In the genomic region with DNA sequence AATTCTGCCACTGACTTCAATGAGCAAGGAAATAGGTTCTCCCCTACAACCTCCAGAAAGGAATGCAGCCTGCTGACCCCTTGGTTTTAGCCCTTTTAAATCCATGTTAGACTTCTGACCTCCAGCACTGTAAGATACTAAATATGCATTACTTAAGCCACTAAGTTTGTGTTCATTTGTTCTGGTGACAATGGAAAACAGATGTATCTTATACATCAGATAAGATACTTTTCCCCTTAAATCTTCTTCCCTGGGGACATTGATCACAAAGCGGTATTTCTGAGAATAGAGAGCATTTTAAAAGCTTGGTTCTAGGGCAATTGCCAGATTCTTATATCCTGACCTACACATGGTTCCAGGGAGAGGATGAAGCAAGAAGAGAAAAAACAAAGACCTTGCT, we compare ENCODE assay signal across 25 cellular contexts.
"Had no signal": no experiment of that assay in that cellular context is flagged by ENCODE, and none has a peak within 500 bp of the region (broad histone marks: within the 10 kb centered on the region; RNA-seq: fewer than 3 reads in every experiment).

No MANE protein-coding gene starts in this region.

- H3K4me1 ChIP-seq: Peyer's patch, SJSA1 had no signal

- H3K27ac ChIP-seq: brain microvascular endothelial cell, cardiac muscle cell, Peyer's patch, SJSA1 had no signal

- DNase-seq: activated B cell treated with CpG ODN at 0.5 μM for 24 hours; activated CD4-positive, alpha-beta T cell treated with anti-CD3 and anti-CD28 coated beads for 1 hour; activated CD4-positive, alpha-beta T cell treated with anti-CD3 and anti-CD28 coated beads, Interleukin-2, amount 50 U/mL, for 48 hours; activated CD8-positive, alpha-beta memory T cell treated with anti-CD3 and anti-CD28 coated beads, Interleukin-2, amount 10 ng/mL, durations not matched to agents 7 days and 5 days; activated effector memory CD4-positive, alpha-beta T cell treated with anti-CD3 and anti-CD28 coated beads, Interleukin-2, amount 50 U/mL, for 16 hours; activated naive CD4-positive, alpha-beta T cell treated with Interleukin-2 at 50 U/mL for 16 hours; activated naive CD8-positive, alpha-beta T cell treated with anti-CD3 and anti-CD28 coated beads, Interleukin-2, amount 50 U/mL, for 24 hours; activated T-cell treated with anti-CD3 and anti-CD28 coated beads, Interleukin-2, amount 50 U/mL, for 4 hours; amygdala; brain microvascular endothelial cell; Kasumi-1; KBM-7; NCI-H1105 treated with DMSO at 0.1 percent for 48 hours; NCI-H1436 treated with DMSO at 0.1 percent for 48 hours; NCI-H187; NCI-H2081 treated with DMSO at 0.1 percent for 48 hours; NCI-H446; NCI-H524; Peyer's patch; SHP77; T-helper 17 cell; T-helper 9 cell had no signal

- H3K9me3 ChIP-seq: Peyer's patch, SJSA1 had no signal

- H3K4me3 ChIP-seq: cardiac muscle cell, Peyer's patch, SJSA1 had no signal

- ATAC-seq: activated CD8-positive, alpha-beta memory T cell treated with anti-CD3 and anti-CD28 coated beads, Interleukin-2, amount 10 ng/mL, durations not matched to agents 7 days and 5 days; activated naive CD4-positive, alpha-beta T cell treated with anti-CD3 and anti-CD28 coated beads, Interleukin-2, amount 50 U/mL, for 72 hours; activated naive CD8-positive, alpha-beta T cell treated with anti-CD3 and anti-CD28 coated beads, Interleukin-2, amount 50 U/mL, for 24 hours; activated T-cell treated with anti-CD3 and anti-CD28 coated beads, Interleukin-2, amount 50 U/mL, for 4 hours; T-helper 17 cell had no signal

- H3K27me3 ChIP-seq: brain microvascular endothelial cell, cardiac muscle cell, Peyer's patch, SJSA1 had no signal

- H3K36me3 ChIP-seq: brain microvascular endothelial cell, cardiac muscle cell, Peyer's patch, SJSA1 had no signal
